ENCODE assay signal across 1 cellular context in genomic region chr5:100828071-100828689, GRCh38.
TF ChIP-seq lines count a peak whose summit lies in the region.

No MANE protein-coding gene starts in this region.

TF ChIP-seq in H1, 55 proteins besides CTCF, POLR2A, EP300 and RAD21 (continued from another document):
- TF ChIP-seq CHD2 (IDR thresholded peaks at IDR 0.05; ENCODE audit: low read length) (no peak), ATF2 (IDR thresholded peaks at IDR 0.05; ENCODE audit: low read length) (no peak)
